1 cellular context compared by ENCODE assay signal in genomic region chr13:74114202-74114601, GRCh38.
TF ChIP-seq lines count a peak whose summit lies in the region.

No MANE protein-coding gene starts in this region.

TF ChIP-seq in endothelial cell of umbilical vein, 7 proteins besides CTCF, POLR2A, EP300 and RAD21 (continued from another document):
- TF ChIP-seq JUN (IDR thresholded peaks at IDR 0.05; ENCODE audit: borderline replicate concordance, insufficient read depth, insufficient read length, low read depth) = no peak
- no peak for TF ChIP-seq GATA2 (IDR thresholded peaks at IDR 0.05; ENCODE audit: insufficient read depth, insufficient read length, low read depth, low read length)
- no peak for TF ChIP-seq EZH2 (IDR thresholded peaks at IDR 0.05; ENCODE audit: borderline replicate concordance, low read depth, low read length, severe bottlenecking)
- no peak for TF ChIP-seq POLR2AphosphoS5 (IDR thresholded peaks at IDR 0.05; ENCODE audit: insufficient read depth, low read depth, low read length)
